Comparison of ENCODE assay signal across 8 cellular contexts in the genomic region with DNA sequence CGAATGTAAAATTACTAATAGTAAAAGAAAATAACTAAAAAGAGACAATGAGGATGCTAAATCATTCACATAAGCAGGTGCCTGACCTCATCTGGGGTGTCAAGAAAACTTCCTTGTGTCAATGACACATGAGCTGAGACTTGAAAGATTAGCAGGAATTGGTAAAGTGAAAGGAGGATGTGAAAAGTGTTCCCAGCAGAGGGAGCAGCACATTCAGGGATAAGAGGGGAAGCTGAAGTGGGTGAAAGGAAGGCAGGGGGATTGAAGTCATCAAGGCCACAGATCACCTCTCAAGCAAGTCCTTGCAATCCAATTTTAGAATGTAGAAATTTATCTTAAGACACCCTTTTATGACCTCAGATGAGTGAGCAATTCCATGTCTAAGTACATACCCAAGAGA.
A peak's percentile ranks its signal among the peaks of the same experiment; 100 is the strongest.
DNase-seq lines count a peak whose midpoint lies in the region; ATAC-seq, FAIRE-seq and TF ChIP-seq lines count a peak whose summit lies in the region.

No MANE protein-coding gene starts in this region.

- H3K27me3 Mint-ChIP-seq in T-helper 17 cell (peaks cover 23% of the 10 kb centered on the region), glutamatergic neuron (ENCODE audit: unreplicated experiment) (no peaks in the 10 kb centered on the region)

- H2AFZ ChIP-seq in hepatocyte = no peak overlapping the region

- TF ChIP-seq POLR2A in tibial nerve (IDR thresholded peaks at IDR 0.05) = no peak

- ATAC-seq in T-helper 17 cell (no peak), left lobe of liver (no peak), GM19467 (IDR thresholded peaks at IDR 0.05; ENCODE audit: unreplicated experiment) (no peak)

- peak; percentile 63 to 65 for DNase-seq in AML-193 (lab: John Stamatoyannopoulos, UW)
- peak; percentile 25 for DNase-seq in HTR-8/SVneo (ENCODE audit: insufficient read length, low spot score)
- DNase-seq in T-helper 17 cell = no peak
- peak; percentile 69 for DNase-seq in hepatocyte (ENCODE audit: low spot score)
- no peak for DNase-seq in tibial nerve (ENCODE audit: low spot score in 2 of 2)
- no peak for DNase-seq in left lobe of liver (ENCODE audit: low spot score)
- no peak for DNase-seq in glutamatergic neuron

- no peaks in the 10 kb centered on the region for H3K79me2 ChIP-seq in hepatocyte

- H3K27me3 ChIP-seq in hepatocyte (no peaks in the 10 kb centered on the region), tibial nerve (no peaks in the 10 kb centered on the region)

- no peaks in the 10 kb centered on the region for H3K9me2 ChIP-seq in hepatocyte (replicated peaks; ENCODE audit: insufficient read depth)

- H3K4me3 Mint-ChIP-seq in T-helper 17 cell (no peak overlapping the region), glutamatergic neuron (ENCODE audit: unreplicated experiment) (no peak overlapping the region)

- no peak overlapping the region for H3K4me2 ChIP-seq in hepatocyte

- H3K4me1 Mint-ChIP-seq in T-helper 17 cell (peaks cover 4% of the 10 kb centered on the region), glutamatergic neuron (ENCODE audit: low read depth, unreplicated experiment) (no peaks in the 10 kb centered on the region)

- peak overlapping the region; percentile 9 for H3K27ac Mint-ChIP-seq in T-helper 17 cell
- H3K27ac Mint-ChIP-seq in glutamatergic neuron (ENCODE audit: unreplicated experiment) = no peak overlapping the region

- H3K36me3 Mint-ChIP-seq in T-helper 17 cell (ENCODE audit: low read depth) (peaks cover 1% of the 10 kb centered on the region), glutamatergic neuron (ENCODE audit: unreplicated experiment) (no peaks in the 10 kb centered on the region)

- FAIRE-seq in HTR-8/SVneo (lab: Jason Lieb, UNC) = no peak

- no peak overlapping the region for H3K27ac ChIP-seq in hepatocyte
- no peak overlapping the region for H3K27ac ChIP-seq in tibial nerve

- H3K4me3 ChIP-seq in hepatocyte (no peak overlapping the region), tibial nerve (no peak overlapping the region)

- H3K9me3 Mint-ChIP-seq in glutamatergic neuron (ENCODE audit: unreplicated experiment) = no peaks in the 10 kb centered on the region

- no peak for TF ChIP-seq EP300 in tibial nerve (IDR thresholded peaks at IDR 0.05)

- TF ChIP-seq CTCF in hepatocyte (IDR thresholded peaks at IDR 0.05; ENCODE audit: poor library complexity) (peak; percentile 62), tibial nerve (IDR thresholded peaks at IDR 0.05) (peak in 4 of 5 experiments; percentile 13 to 44 (median 22)), glutamatergic neuron (IDR thresholded peaks at IDR 0.05; ENCODE audit: partially characterized antibody, unreplicated experiment) (no peak)

- H3K4me1 ChIP-seq in hepatocyte (ENCODE audit: insufficient read depth) (no peaks in the 10 kb centered on the region), tibial nerve (peaks cover 0 to 3% (median 0%) of the 10 kb centered on the region in 4 donors)

- H3K36me3 ChIP-seq in hepatocyte (replicated peaks; ENCODE audit: insufficient read depth, low read depth) (no peaks in the 10 kb centered on the region), tibial nerve (no peaks in the 10 kb centered on the region)

- H4K20me1 ChIP-seq in hepatocyte (ENCODE audit: insufficient read depth, poor library complexity, severe bottlenecking) = no peaks in the 10 kb centered on the region

- H3K9me3 ChIP-seq in T-helper 17 cell (ENCODE audit: control insufficient read depth, low read length, poor library complexity, severe bottlenecking) (no peaks in the 10 kb centered on the region), hepatocyte (ENCODE audit: low read depth) (no peaks in the 10 kb centered on the region), tibial nerve (no peaks in the 10 kb centered on the region)

- WGBS in hepatocyte (ENCODE audit: low lambda C conversion rate, missing lambda C conversion rate) = 59% methylated on average over 1 of the region's 1 CpG
- 69 to 76% methylated on average over 1 of the region's 1 CpG for WGBS in tibial nerve, 2 donors

Comparison
In these comparisons a context has a peak if more than half of its experiments do, and no peak if none do; other contexts are left out.
1. DNase-seq: peak in AML-193 (2 of 2), HTR-8/SVneo (single experiment) and hepatocyte (single experiment); none in T-helper 17 cell (0 of 3), tibial nerve (0 of 2), left lobe of liver (single experiment) and glutamatergic neuron (single experiment).